Comparison of ENCODE assay signal across 16 cellular contexts in genomic region chr4:52844596-52844995, GRCh38. TPM values are rescaled to one million over a fixed set of nuclear protein-coding genes. Genes with fewer than 3 reads are reported as not detected.
DNase-seq lines count a peak whose midpoint lies in the region; ATAC-seq, FAIRE-seq and TF ChIP-seq lines count a peak whose summit lies in the region.
"Had no signal": no experiment of that assay in that cellular context is flagged by ENCODE, and none has a peak within 500 bp of the region (broad histone marks: within the 10 kb centered on the region; RNA-seq: fewer than 3 reads in every experiment).

No MANE protein-coding gene starts in this region.

- no peaks in the 10 kb centered on the region for H3K9me3 Mint-ChIP-seq in activated CD4-positive, alpha-beta T cell treated with anti-CD3 and anti-CD28 coated beads for 36 hours (ENCODE audit: low read depth)
- no peaks in the 10 kb centered on the region for H3K9me3 Mint-ChIP-seq in nephron
- H3K9me3 Mint-ChIP-seq: CD4-positive, alpha-beta memory T cell; HFFc6 had no signal

- peaks cover 27 to 33% (median 29%) of the 10 kb centered on the region in 10 experiments for H3K4me1 ChIP-seq in BLaER1 treated with 17β-estradiol and CSF1 and Interleukin-3, amounts not matched to agents 10 nM and 100 nM

- H3K27me3 ChIP-seq in BLaER1 treated with 17β-estradiol and CSF1 and Interleukin-3, amounts not matched to agents 10 nM and 100 nM = no peaks in the 10 kb centered on the region
- no peaks in the 10 kb centered on the region for H3K27me3 ChIP-seq in bronchial epithelial cell (ENCODE audit: control insufficient read depth, insufficient read depth, low read length)

- peak overlapping the region in 10 of 11 experiments; percentile 32 to 83 (median 73); a peak in 18 of 22 replicates for H3K4me2 ChIP-seq in BLaER1 treated with 17β-estradiol and CSF1 and Interleukin-3, amounts not matched to agents 10 nM and 100 nM

- intact Hi-C loops in activated CD4-positive, alpha-beta T cell treated with anti-CD3 and anti-CD28 coated beads for 36 hours (cut with DNase I, micrococcal nuclease) = loop anchor here in 1 of 2 experiments (5.0 kb wide), 1 partner anchor 52 kb away; no protein-coding TSS in a partner anchor
- intact Hi-C loops in left ventricle myocardium superior (cut with micrococcal nuclease) = no loop called here

- DNase-seq in activated CD4-positive, alpha-beta T cell treated with anti-CD3 and anti-CD28 coated beads for 36 hours = no peak
- DNase-seq in activated CD4-positive, alpha-beta T cell treated with anti-CD3 and anti-CD28 coated beads for 1 hour = no peak
- DNase-seq in bronchial epithelial cell (ENCODE audit: low read depth) (peak; percentile 41), left ventricle myocardium superior (no peak), omental fat pad (ENCODE audit: low spot score) (no peak)
- DNase-seq: CD4-positive, alpha-beta memory T cell; DMS79; HCEC 1CT; HFFc6 had no signal

- ATAC-seq in activated CD4-positive, alpha-beta T cell treated with anti-CD3 and anti-CD28 coated beads for 36 hours = peak; percentile 39
- no peak for ATAC-seq in left ventricle myocardium superior
- ATAC-seq in omental fat pad (ENCODE audit: low FRiP score) = no peak

- no peak overlapping the region for H3K4me3 ChIP-seq in BLaER1 treated with 17β-estradiol and CSF1 and Interleukin-3, amounts not matched to agents 10 nM and 100 nM
- no peak overlapping the region for H3K4me3 ChIP-seq in bronchial epithelial cell (ENCODE audit: low read depth, low read length)
- H3K4me3 ChIP-seq: GM12878 had no signal

- no peaks in the 10 kb centered on the region for H3K36me3 Mint-ChIP-seq in activated CD4-positive, alpha-beta T cell treated with anti-CD3 and anti-CD28 coated beads for 36 hours (ENCODE audit: low read depth)
- H3K36me3 Mint-ChIP-seq in nephron (ENCODE audit: low read depth) = no peaks in the 10 kb centered on the region
- H3K36me3 Mint-ChIP-seq: CD4-positive, alpha-beta memory T cell had no signal

- no peak for TF ChIP-seq CTCF in bronchial epithelial cell (IDR thresholded peaks at IDR 0.05; ENCODE audit: insufficient read depth, low read length, severe bottlenecking)
- no peak for TF ChIP-seq CTCF in nephron (IDR thresholded peaks at IDR 0.05; ENCODE audit: unreplicated experiment in 3 of 3)
- no peak for TF ChIP-seq CTCF in omental fat pad (IDR thresholded peaks at IDR 0.05)

- POLR2A ChIA-PET in activated CD4-positive, alpha-beta T cell treated with anti-CD3 and anti-CD28 coated beads for 36 hours (lab: Charles Lee) = no interaction called here

- H3K9ac ChIP-seq in BLaER1 treated with 17β-estradiol and CSF1 and Interleukin-3, amounts not matched to agents 10 nM and 100 nM = peak overlapping the region in 5 of 11 experiments; percentile 32 to 54 (median 36); a peak in 6 of 22 replicates

- FAIRE-seq in bronchial epithelial cell (lab: Jason Lieb, UNC) = no peak
- FAIRE-seq: GM12878, GM18507 had no signal

- no peaks in the 10 kb centered on the region for H3K9me3 ChIP-seq in BLaER1 treated with 17β-estradiol and CSF1 and Interleukin-3, amounts not matched to agents 10 nM and 100 nM (replicated peaks in 1 of 11)

- H3K27ac ChIP-seq in BLaER1 treated with 17β-estradiol and CSF1 and Interleukin-3, amounts not matched to agents 10 nM and 100 nM = peak overlapping the region in 9 of 11 experiments; percentile 40 to 84 (median 77); a peak in 17 of 22 replicates
- H3K27ac ChIP-seq: 22Rv1 had no signal

- no peaks in the 10 kb centered on the region for H3K36me3 ChIP-seq in BLaER1 treated with 17β-estradiol and CSF1 and Interleukin-3, amounts not matched to agents 10 nM and 100 nM
- H3K36me3 ChIP-seq in bronchial epithelial cell (ENCODE audit: control insufficient read depth, insufficient read depth, low read length) = no peaks in the 10 kb centered on the region

- H3K4me3 Mint-ChIP-seq in activated CD4-positive, alpha-beta T cell treated with anti-CD3 and anti-CD28 coated beads for 36 hours = no peak overlapping the region
- H3K4me3 Mint-ChIP-seq in nephron = no peak overlapping the region
- H3K4me3 Mint-ChIP-seq: CD4-positive, alpha-beta memory T cell; HFFc6 had no signal

- CTCF ChIA-PET in activated CD4-positive, alpha-beta T cell treated with anti-CD3 and anti-CD28 coated beads for 36 hours (lab: Charles Lee) = interaction anchor here (1.0 to 1.1 kb wide), 2 partner anchors 9 to 22 kb away, joined by 3 read pairs; no protein-coding TSS in a partner anchor

- no peaks in the 10 kb centered on the region for H3K27me3 Mint-ChIP-seq in activated CD4-positive, alpha-beta T cell treated with anti-CD3 and anti-CD28 coated beads for 36 hours
- H3K27me3 Mint-ChIP-seq in nephron (ENCODE audit: low read depth) = no peaks in the 10 kb centered on the region

- peaks cover 17% of the 10 kb centered on the region for H3K4me1 Mint-ChIP-seq in activated CD4-positive, alpha-beta T cell treated with anti-CD3 and anti-CD28 coated beads for 36 hours
- H3K4me1 Mint-ChIP-seq in nephron = peaks cover 61% of the 10 kb centered on the region
- H3K4me1 Mint-ChIP-seq: CD4-positive, alpha-beta memory T cell had no signal

- no peak overlapping the region for H3K27ac Mint-ChIP-seq in activated CD4-positive, alpha-beta T cell treated with anti-CD3 and anti-CD28 coated beads for 36 hours
- H3K27ac Mint-ChIP-seq in nephron = peak overlapping the region in 2 of 3 experiments; percentile 18 to 96
- H3K27ac Mint-ChIP-seq: HFFc6 had no signal

- H4K20me1 ChIP-seq in BLaER1 treated with 17β-estradiol and CSF1 and Interleukin-3, amounts not matched to agents 10 nM and 100 nM = no peaks in the 10 kb centered on the region

RNA-seq across cellular contexts. Expression of gene RASL11B, which starts 17.5 kb away (rescaled TPM):
- total RNA-seq in activated CD4-positive, alpha-beta T cell treated with anti-CD3 and anti-CD28 coated beads for 36 hours = under 1 TPM; 0.23 to 0.25 TPM
- total RNA-seq in bronchial epithelial cell (0.77 and 1.3 TPM in 2 replicates), left ventricle myocardium superior (4.1 TPM), omental fat pad (1 to 10 TPM in 2 of 4 donors, under 1 TPM in 1, not detected in 1; 0.56 to 1.9 (median 1.7) TPM)
- total RNA-seq: CD4-positive, alpha-beta memory T cell; G401; HT1080 had no signal
